In the genomic region with DNA sequence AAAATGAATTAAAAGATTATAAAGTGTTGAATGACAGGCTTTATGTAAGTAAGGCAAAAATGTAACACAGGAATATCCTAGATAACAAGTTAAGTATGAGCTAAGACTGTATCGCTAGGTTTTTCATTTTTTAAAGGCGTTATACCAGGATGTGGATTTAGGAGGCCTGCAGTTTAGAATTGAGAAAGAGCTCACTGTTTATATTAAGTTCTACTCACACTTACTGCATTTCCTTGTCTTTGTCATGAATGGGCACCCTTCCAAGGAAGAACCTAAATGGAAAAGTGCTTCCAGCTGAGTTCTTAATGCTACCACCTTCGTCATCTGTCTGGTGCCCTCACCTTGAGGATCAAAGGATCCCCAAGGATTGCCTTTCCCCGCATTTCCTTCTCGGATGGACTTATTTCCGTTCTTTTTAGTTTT, we compare ENCODE assay signal across 9 cellular contexts.
DNase-seq lines count a peak whose midpoint lies in the region; ATAC-seq, FAIRE-seq and TF ChIP-seq lines count a peak whose summit lies in the region.
"Had no signal": no experiment of that assay in that cellular context is flagged by ENCODE, and none has a peak within 500 bp of the region (broad histone marks: within the 10 kb centered on the region; RNA-seq: fewer than 3 reads in every experiment).

No MANE protein-coding gene starts in this region.

- intact Hi-C loops in esophagus squamous epithelium (cut with DNase I): no loop called here

- peaks cover 0 to 29% (median 8%) of the 10 kb centered on the region in 3 donors for H3K4me1 ChIP-seq in esophagus squamous epithelium
- H3K4me1 ChIP-seq: suprapubic skin had no signal

- ATAC-seq in HG03469 (IDR thresholded peaks at IDR 0.05; ENCODE audit: unreplicated experiment): no peak
- no peak for ATAC-seq in GM19328 (IDR thresholded peaks at IDR 0.05; ENCODE audit: unreplicated experiment)

- WGBS in esophagus squamous epithelium, 2 donors: 24 to 30% methylated on average over 6 of the region's 6 CpGs

- H3K27me3 ChIP-seq in esophagus squamous epithelium: no peaks in the 10 kb centered on the region
- H3K27me3 ChIP-seq: suprapubic skin had no signal

- H3K9me3 ChIP-seq in esophagus squamous epithelium: no peaks in the 10 kb centered on the region
- H3K9me3 ChIP-seq: suprapubic skin had no signal

- TF ChIP-seq POLR2A in esophagus squamous epithelium (IDR thresholded peaks at IDR 0.05): no peak

- no peak for TF ChIP-seq CTCF in esophagus squamous epithelium (IDR thresholded peaks at IDR 0.05)

- H3K27ac ChIP-seq in esophagus squamous epithelium: peak overlapping the region; percentile 11 to 66 (median 45)
- H3K27ac ChIP-seq: suprapubic skin had no signal

- FAIRE-seq in RCC 7860 (lab: Jason Lieb, UNC): no peak

- DNase-seq in HCEC 1CT: peak; percentile 91
- DNase-seq in RCC 7860 (ENCODE audit: low spot score): peak; percentile 16
- no peak for DNase-seq in esophagus squamous epithelium (lab: John Stamatoyannopoulos, UW)
- DNase-seq in non-pigmented ciliary epithelial cell (ENCODE audit: low read depth): peak; percentile 78
- DNase-seq in stimulated activated CD4-positive, alpha-beta T cell treated with anti-CD3 and anti-CD28 coated beads, Interleukin-4, amount 100 ng/mL, for 4 hours: no peak
- no peak for DNase-seq in GM19240 (ENCODE audit: insufficient read length, low spot score)

- no peaks in the 10 kb centered on the region for H3K36me3 ChIP-seq in esophagus squamous epithelium
- H3K36me3 ChIP-seq: suprapubic skin had no signal

- H3K4me3 ChIP-seq in esophagus squamous epithelium: no peak overlapping the region
- H3K4me3 ChIP-seq: suprapubic skin had no signal

Comparison
In these comparisons a context has a peak if more than half of its experiments do, and no peak if none do; other contexts are left out.
1. DNase-seq: peak in HCEC 1CT (single experiment), RCC 7860 (single experiment) and non-pigmented ciliary epithelial cell (single experiment); none in esophagus squamous epithelium (single experiment), stimulated activated CD4-positive, alpha-beta T cell treated with anti-CD3 and anti-CD28 coated beads, Interleukin-4, amount 100 ng/mL, for 4 hours (0 of 2) and GM19240 (single experiment).